ENCODE assay signal across 14 cellular contexts in genomic region chr2:241736111-241736510, GRCh38. TPM values are rescaled to one million over a fixed set of nuclear protein-coding genes. Genes with fewer than 3 reads are reported as not detected.
DNase-seq lines count a peak whose midpoint lies in the region; ATAC-seq and TF ChIP-seq lines count a peak whose summit lies in the region.
"Had no signal": no experiment of that assay in that cellular context is flagged by ENCODE, and none has a peak within 500 bp of the region (broad histone marks: within the 10 kb centered on the region; RNA-seq: fewer than 3 reads in every experiment).

No MANE protein-coding gene starts in this region.

- ATAC-seq in SK-N-SH treated with all-trans-retinoic acid at 6 μM for 48 hours, result no peak
- ATAC-seq in central memory CD8-positive, alpha-beta T cell (replicated peaks; ENCODE audit: extremely low read depth, poor library complexity, severe bottlenecking), result no peak
- ATAC-seq in GM21825 (IDR thresholded peaks at IDR 0.05; ENCODE audit: unreplicated experiment), result no peak

- no peaks in the 10 kb centered on the region for H3K27me3 Mint-ChIP-seq in central memory CD8-positive, alpha-beta T cell
- H3K27me3 Mint-ChIP-seq in neural progenitor cell (ENCODE audit: insufficient read depth, low read depth), result peaks cover 2% of the 10 kb centered on the region

- no peak overlapping the region for H3K27ac ChIP-seq in SK-N-SH (ENCODE audit: low read depth in 2 of 2, low read length in 1 of 2)
- H3K27ac ChIP-seq in Karpas-422 (ENCODE audit: low read length), result no peak overlapping the region
- H3K27ac ChIP-seq in neural progenitor cell, result no peak overlapping the region

- H4K20me1 ChIP-seq in SK-N-SH (ENCODE audit: insufficient read depth) (peaks cover 22% of the 10 kb centered on the region), Karpas-422 (ENCODE audit: insufficient read depth, low read depth, low read length) (no peaks in the 10 kb centered on the region), neural progenitor cell (ENCODE audit: low read depth) (peaks cover 7% of the 10 kb centered on the region)

- H3K4me1 ChIP-seq in SK-N-SH (ENCODE audit: control insufficient read depth in 1 of 2, insufficient read depth in 2 of 2, low read depth in 1 of 2, low read length in 1 of 2) (peaks cover 0 to 2% of the 10 kb centered on the region in 2 experiments; a peak in 1 of 4 replicates), Karpas-422 (ENCODE audit: low read length) (peaks cover 14% of the 10 kb centered on the region), neural progenitor cell (no peaks in the 10 kb centered on the region)

- POLR2A ChIA-PET in SK-N-SH (lab: Yijun Ruan, JAX), result no interaction called here

- H3K9me2 ChIP-seq in SK-N-SH (no peaks in the 10 kb centered on the region), Karpas-422 (replicated peaks; ENCODE audit: insufficient read depth, low read length) (no peaks in the 10 kb centered on the region)

- peak overlapping the region; percentile 71 for H3K4me3 Mint-ChIP-seq in central memory CD8-positive, alpha-beta T cell
- peak overlapping the region; percentile 87 for H3K4me3 Mint-ChIP-seq in neural progenitor cell

- DNase-seq in SK-N-SH, result no peak
- no peak for DNase-seq in Karpas-422
- DNase-seq in central memory CD8-positive, alpha-beta T cell (ENCODE audit: low spot score in 2 of 2), result no peak
- no peak for DNase-seq in neural progenitor cell (ENCODE audit: low spot score)
- no peak for DNase-seq in hippocampal formation (lab: John Stamatoyannopoulos, UW)
- no peak for DNase-seq in 8988T
- DNase-seq: activated CD4-positive, CD25-positive, alpha-beta regulatory T cell; effector CD4-positive, alpha-beta T cell had no signal

- peaks cover 7% of the 10 kb centered on the region for H3K36me3 Mint-ChIP-seq in central memory CD8-positive, alpha-beta T cell (ENCODE audit: insufficient read depth)
- H3K36me3 Mint-ChIP-seq in neural progenitor cell, result no peaks in the 10 kb centered on the region

- peak overlapping the region; percentile 99; the same call in 1 of the 2 replicates for H3K4me2 ChIP-seq in SK-N-SH
- H3K4me2 ChIP-seq in Karpas-422 (ENCODE audit: low read depth, low read length, poor library complexity, severe bottlenecking), result peak overlapping the region; percentile 90
- H3K4me2 ChIP-seq in neural progenitor cell, result no peak overlapping the region

- H2AFZ ChIP-seq in SK-N-SH (ENCODE audit: low read depth) (no peak overlapping the region), Karpas-422 (ENCODE audit: low read length) (no peak overlapping the region), neural progenitor cell (replicated peaks) (no peak overlapping the region)

- H3F3A ChIP-seq in SK-N-SH (replicated peaks; ENCODE audit: insufficient read depth) (no peaks in the 10 kb centered on the region), neural progenitor cell (ENCODE audit: low read depth) (no peaks in the 10 kb centered on the region)

- CTCF ChIA-PET in SK-N-SH (lab: Yijun Ruan, JAX), result interaction anchor here (1.1 to 4.7 kb wide), 6 partner anchors 14 to 142 kb away, joined by 3 to 37 read pairs (median 9); partner anchors contain the start of gene ING5

- no peak overlapping the region for H3K27ac Mint-ChIP-seq in central memory CD8-positive, alpha-beta T cell (ENCODE audit: low read depth)
- H3K27ac Mint-ChIP-seq in neural progenitor cell, result no peak overlapping the region

- TF ChIP-seq RAD21 in SK-N-SH (IDR thresholded peaks at IDR 0.05; ENCODE audit: low read length), result no peak

- no peaks in the 10 kb centered on the region for H3K27me3 ChIP-seq in SK-N-SH (ENCODE audit: insufficient read depth)
- no peaks in the 10 kb centered on the region for H3K27me3 ChIP-seq in Karpas-422 (ENCODE audit: low read length)
- no peaks in the 10 kb centered on the region for H3K27me3 ChIP-seq in neural progenitor cell
- H3K27me3 ChIP-seq: adrenal gland had no signal

- H3K9me3 ChIP-seq in SK-N-SH, result no peaks in the 10 kb centered on the region
- no peaks in the 10 kb centered on the region for H3K9me3 ChIP-seq in Karpas-422 (ENCODE audit: low read length)
- H3K9me3 ChIP-seq in neural progenitor cell (ENCODE audit: low read depth), result no peaks in the 10 kb centered on the region
- H3K9me3 ChIP-seq: adrenal gland, psoas muscle had no signal

- no peak for TF ChIP-seq EP300 in SK-N-SH (IDR thresholded peaks at IDR 0.05; ENCODE audit: borderline replicate concordance in 1 of 2, low read depth in 1 of 2, low read length in 1 of 2)

- H3K9ac ChIP-seq in SK-N-SH, result no peak overlapping the region
- H3K9ac ChIP-seq in Karpas-422 (ENCODE audit: low read length), result peak overlapping the region; percentile 99; the same call in 1 of the 2 replicates
- H3K9ac ChIP-seq in neural progenitor cell, result no peak overlapping the region

- H3K4me3 ChIP-seq in SK-N-SH (ENCODE audit: low read depth in 2 of 2, low read length in 1 of 2), result no peak overlapping the region
- H3K4me3 ChIP-seq in Karpas-422 (ENCODE audit: low read length), result peak overlapping the region; percentile 97; the same call in 1 of the 2 replicates
- no peak overlapping the region for H3K4me3 ChIP-seq in neural progenitor cell

- 77% methylated on average over 2 of the region's 3 CpGs for WGBS in SK-N-SH (ENCODE audit: low lambda C conversion rate)

- H3K4me1 Mint-ChIP-seq in central memory CD8-positive, alpha-beta T cell, result peaks cover 28% of the 10 kb centered on the region
- H3K4me1 Mint-ChIP-seq in neural progenitor cell, result peaks cover 3% of the 10 kb centered on the region

- H3K79me2 ChIP-seq in SK-N-SH (ENCODE audit: insufficient read depth) (peaks cover 43% of the 10 kb centered on the region; the same call in 1 of the 2 replicates), Karpas-422 (ENCODE audit: low read length) (peaks cover 55% of the 10 kb centered on the region), neural progenitor cell (ENCODE audit: low read depth) (no peaks in the 10 kb centered on the region)

- TF ChIP-seq CTCF in SK-N-SH (IDR thresholded peaks at IDR 0.05) (no peak), neural progenitor cell (IDR thresholded peaks at IDR 0.05) (no peak)

- H3K9me3 Mint-ChIP-seq in central memory CD8-positive, alpha-beta T cell, result no peaks in the 10 kb centered on the region
- H3K9me3 Mint-ChIP-seq in neural progenitor cell, result peaks cover 3% of the 10 kb centered on the region

- peaks cover 4 to 7% of the 10 kb centered on the region in 2 experiments for H3K36me3 ChIP-seq in SK-N-SH (replicated peaks in 1 of 2; ENCODE audit: control insufficient read depth in 1 of 2, insufficient read depth in 2 of 2, low read length in 1 of 2)
- H3K36me3 ChIP-seq in Karpas-422 (ENCODE audit: insufficient read depth, low read length), result no peaks in the 10 kb centered on the region
- no peaks in the 10 kb centered on the region for H3K36me3 ChIP-seq in neural progenitor cell
- H3K36me3 ChIP-seq: adrenal gland had no signal

TF ChIP-seq in SK-N-SH, 30 proteins besides CTCF, POLR2A, EP300 and RAD21 (continues in another document):
- TF ChIP-seq ELF1 (IDR thresholded peaks at IDR 0.05) (no peak), PBX3 (IDR thresholded peaks at IDR 0.05) (no peak)

TF ChIP-seq in SK-N-SH treated with all-trans-retinoic acid at 6 μM for 48 hours, 23 proteins besides CTCF, POLR2A, EP300 and RAD21 (continues in another document):
- TF ChIP-seq BACH2 (CRISPR knock-in tag; IDR thresholded peaks at IDR 0.05; ENCODE audit: borderline replicate concordance), result no peak
- no peak for TF ChIP-seq ISL1 (CRISPR knock-in tag; IDR thresholded peaks at IDR 0.05)
- TF ChIP-seq RARB (CRISPR knock-in tag; IDR thresholded peaks at IDR 0.05), result no peak
- no peak for TF ChIP-seq OSR1 (CRISPR knock-in tag; IDR thresholded peaks at IDR 0.05)
- TF ChIP-seq POU6F1 (CRISPR knock-in tag; IDR thresholded peaks at IDR 0.05; ENCODE audit: borderline replicate concordance, low read depth), result no peak
- TF ChIP-seq CSDC2 (CRISPR knock-in tag; IDR thresholded peaks at IDR 0.05), result no peak

RNA-seq across cellular contexts. Expression of gene D2HGDH, which starts 1.7 kb away (rescaled TPM):
- 33.7 and 36.3 TPM in 2 replicates for polyA plus RNA-seq in SK-N-SH (2012; rRNA removed)
- 12.4 and 18.7 TPM in 2 replicates for polyA plus RNA-seq in SK-N-SH (2012; cell fraction: cytosol; rRNA removed)
- 210 and 218 TPM in 2 replicates for polyA plus RNA-seq in SK-N-SH (2012; cell fraction: nucleus; rRNA removed)
- total RNA-seq in Karpas-422 (2014; rRNA removed; shearing (Covaris generic); ENCODE audit: low replicate concordance), result 21.2 and 35.9 TPM in 2 replicates
- 3.5 and 15.4 TPM in 2 replicates for total RNA-seq in neural progenitor cell (ENCODE audit: low replicate concordance)

RNA-seq across cellular contexts. Expression of gene ING5, which starts 34.3 kb away (rescaled TPM):
- polyA plus RNA-seq in SK-N-SH (2012; rRNA removed), result 56.3 and 62.9 TPM in 2 replicates
- polyA plus RNA-seq in SK-N-SH (2012; cell fraction: cytosol; rRNA removed), result 31.8 and 41.4 TPM in 2 replicates
- 212 and 214 TPM in 2 replicates for polyA plus RNA-seq in SK-N-SH (2012; cell fraction: nucleus; rRNA removed)
- 34.4 and 46.8 TPM in 2 replicates for total RNA-seq in Karpas-422 (2014; rRNA removed; shearing (Covaris generic); ENCODE audit: low replicate concordance)
- total RNA-seq in neural progenitor cell (ENCODE audit: low replicate concordance), result 38.2 and 49.0 TPM in 2 replicates

RNA-seq across cellular contexts. Expression of gene GAL3ST2, which starts 40.5 kb away (rescaled TPM):
- polyA plus RNA-seq in SK-N-SH (2012; rRNA removed), result 0.10 and 0.15 TPM in 2 replicates
- 0.04 TPM in 1 of 2 replicates, not detected in the other for polyA plus RNA-seq in SK-N-SH (2012; cell fraction: cytosol; rRNA removed)
- 0.74 and 1.0 TPM in 2 replicates for polyA plus RNA-seq in SK-N-SH (2012; cell fraction: nucleus; rRNA removed)
- not detected in 2 replicates for total RNA-seq in Karpas-422 (2014; rRNA removed; shearing (Covaris generic); ENCODE audit: low replicate concordance)
- 0.09 TPM in 1 of 2 replicates, not detected in the other for total RNA-seq in neural progenitor cell (ENCODE audit: low replicate concordance)
- total RNA-seq: glomerular endothelial cell, left ventricle myocardium superior had no signal

RNA-seq across cellular contexts. Expression of gene DTYMK, which starts 49.5 kb away (rescaled TPM):
- 36.3 and 51.1 TPM in 2 replicates for polyA plus RNA-seq in SK-N-SH (2012; rRNA removed)
- polyA plus RNA-seq in SK-N-SH (2012; cell fraction: cytosol; rRNA removed), result 32.5 and 40.9 TPM in 2 replicates
- polyA plus RNA-seq in SK-N-SH (2012; cell fraction: nucleus; rRNA removed), result 32.1 and 47.2 TPM in 2 replicates
- total RNA-seq in Karpas-422 (2014; rRNA removed; shearing (Covaris generic); ENCODE audit: low replicate concordance), result 29.1 and 32.0 TPM in 2 replicates
- total RNA-seq in neural progenitor cell (ENCODE audit: low replicate concordance), result 43.4 and 59.9 TPM in 2 replicates
